In the genomic region with DNA sequence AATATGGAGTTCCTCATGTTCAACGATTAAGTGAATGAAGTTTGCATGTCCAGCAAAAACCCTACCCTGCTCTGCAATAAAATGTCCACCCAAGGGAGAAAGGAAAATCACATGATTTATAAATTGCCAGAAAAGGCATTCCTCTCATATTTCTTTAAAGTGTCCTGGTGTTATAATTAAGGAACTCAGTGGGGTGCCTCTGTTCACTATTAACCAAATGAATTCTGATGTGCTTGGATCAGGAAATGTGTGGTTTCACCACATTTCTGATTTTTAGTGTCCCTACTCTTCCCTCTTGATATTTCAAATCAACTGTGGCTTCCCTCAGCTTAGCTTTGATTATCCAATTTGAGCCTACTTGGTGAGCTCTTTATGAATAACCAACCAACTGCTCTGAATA, we compare ENCODE assay signal across 16 cellular contexts.
"Had no signal": no experiment of that assay in that cellular context is flagged by ENCODE, and none has a peak within 500 bp of the region (broad histone marks: within the 10 kb centered on the region; RNA-seq: fewer than 3 reads in every experiment).

No MANE protein-coding gene starts in this region.

- H3K9me3 ChIP-seq: left lung, pancreas, thyroid gland had no signal

- H3K4me1 Mint-ChIP-seq: activated naive CD8-positive, alpha-beta T cell treated with anti-CD3 and anti-CD28 coated beads, Interleukin-2, amount 50 U/mL, for 24 hours; naive B cell; stimulated activated memory B cell treated with anti-CD40 and anti-IgM and Interleukin-4, amounts not matched to agents 10 μg/mL and 1 μg/mL and 100 μg/mL, for 72 hours had no signal

- H3K36me3 Mint-ChIP-seq: naive B cell; stimulated activated memory B cell treated with anti-CD40 and anti-IgM and Interleukin-4, amounts not matched to agents 10 μg/mL and 1 μg/mL and 100 μg/mL, for 72 hours had no signal

- H3K4me3 ChIP-seq: cardiac muscle cell, left lung, pancreas, thyroid gland had no signal

- H3K27me3 Mint-ChIP-seq: stimulated activated memory B cell treated with anti-CD40 and anti-IgM and Interleukin-4, amounts not matched to agents 10 μg/mL and 1 μg/mL and 100 μg/mL, for 72 hours had no signal

- H3K27me3 ChIP-seq: cardiac muscle cell, left lung, pancreas, thyroid gland had no signal

- H3K9me3 Mint-ChIP-seq: activated naive CD4-positive, alpha-beta T cell treated with anti-CD3 and anti-CD28 coated beads for 36 hours; activated naive CD8-positive, alpha-beta T cell treated with anti-CD3 and anti-CD28 coated beads, Interleukin-2, amount 50 U/mL, for 24 hours; activated T-helper 2 cell treated with anti-CD3 and anti-CD28 coated beads, Interferon-gamma antibody, Interleukin-2, Interleukin-4, amounts not matched to agents 10 μg/mL and 5 μg/mL and 100 μg/mL, durations not matched to agents 14 hours and 24 hours and 36 hours; stimulated activated memory B cell treated with anti-CD40 and anti-IgM and Interleukin-4, amounts not matched to agents 10 μg/mL and 1 μg/mL and 100 μg/mL, for 72 hours had no signal

- H3K4me1 ChIP-seq: left lung, pancreas had no signal

- DNase-seq: activated CD4-positive, CD25-positive, alpha-beta regulatory T cell treated with anti-CD3 and anti-CD28 coated beads, Interleukin-2, amount 50 U/mL, for 72 hours; activated naive CD4-positive, alpha-beta T cell treated with anti-CD3 and anti-CD28 coated beads for 36 hours; activated naive CD8-positive, alpha-beta T cell treated with anti-CD3 and anti-CD28 coated beads, Interleukin-2, amount 50 U/mL, for 24 hours; aorta; islet precursor cell; left lung; mammary epithelial cell; naive B cell; pancreas; T1000; thyroid gland had no signal

- H3K27ac Mint-ChIP-seq: activated naive CD4-positive, alpha-beta T cell treated with anti-CD3 and anti-CD28 coated beads for 36 hours; activated naive CD8-positive, alpha-beta T cell treated with anti-CD3 and anti-CD28 coated beads, Interleukin-2, amount 50 U/mL, for 24 hours; activated T-helper 2 cell treated with anti-CD3 and anti-CD28 coated beads, Interferon-gamma antibody, Interleukin-2, Interleukin-4, amounts not matched to agents 10 μg/mL and 5 μg/mL and 100 μg/mL, durations not matched to agents 14 hours and 24 hours and 36 hours; naive B cell; stimulated activated memory B cell treated with anti-CD40 and anti-IgM and Interleukin-4, amounts not matched to agents 10 μg/mL and 1 μg/mL and 100 μg/mL, for 72 hours had no signal

- H3K36me3 ChIP-seq: cardiac muscle cell, left lung, pancreas, thyroid gland had no signal

- H3K27ac ChIP-seq: cardiac muscle cell, left lung, pancreas, thyroid gland had no signal

- ATAC-seq: activated naive CD8-positive, alpha-beta T cell treated with anti-CD3 and anti-CD28 coated beads, Interleukin-2, amount 50 U/mL, for 24 hours; left lung; pancreas; stimulated activated memory B cell treated with anti-CD40 and anti-IgM and Interleukin-4, amounts not matched to agents 10 μg/mL and 1 μg/mL and 100 μg/mL, for 72 hours had no signal

- H3K4me3 Mint-ChIP-seq: activated naive CD4-positive, alpha-beta T cell treated with anti-CD3 and anti-CD28 coated beads for 36 hours; activated naive CD8-positive, alpha-beta T cell treated with anti-CD3 and anti-CD28 coated beads, Interleukin-2, amount 50 U/mL, for 24 hours; naive B cell; stimulated activated memory B cell treated with anti-CD40 and anti-IgM and Interleukin-4, amounts not matched to agents 10 μg/mL and 1 μg/mL and 100 μg/mL, for 72 hours had no signal

- FAIRE-seq: colon, pancreas, urothelium cell line had no signal
